20 cellular contexts compared by ENCODE assay signal in the genomic region with DNA sequence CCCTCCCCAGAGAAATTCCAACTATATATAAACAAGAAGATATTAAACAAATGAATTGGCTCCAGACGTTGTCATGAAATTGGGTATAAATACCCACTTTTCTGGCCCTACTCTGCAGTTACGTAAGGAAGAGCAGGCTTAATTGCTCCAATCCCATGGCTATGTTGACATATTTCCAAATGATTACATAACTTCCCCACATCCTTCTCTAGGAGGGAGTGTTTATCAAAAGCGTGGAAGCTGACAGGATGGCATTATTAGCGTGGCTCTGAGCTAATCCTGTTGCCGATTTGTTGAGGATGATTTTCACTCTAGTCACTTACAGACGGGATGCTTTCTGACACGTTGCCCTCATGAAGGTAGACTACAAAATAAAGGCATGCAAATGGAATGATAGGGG.
DNase-seq lines count a peak whose midpoint lies in the region; ATAC-seq and TF ChIP-seq lines count a peak whose summit lies in the region.
"Had no signal": no experiment of that assay in that cellular context is flagged by ENCODE, and none has a peak within 500 bp of the region (broad histone marks: within the 10 kb centered on the region; RNA-seq: fewer than 3 reads in every experiment).

No MANE protein-coding gene starts in this region.

- no peak for TF ChIP-seq POLR2A in IMR-90 (IDR thresholded peaks at IDR 0.05; ENCODE audit: low read depth, low read length)

- no peaks in the 10 kb centered on the region for H3K79me1 ChIP-seq in IMR-90 (ENCODE audit: low read depth in 1 of 2, low read length in 2 of 2)

- H3K9ac ChIP-seq in IMR-90 (ENCODE audit: low read depth, low read length) = no peak overlapping the region
- H3K9ac ChIP-seq: BLaER1 had no signal

- no peak overlapping the region for H4K91ac ChIP-seq in IMR-90 (ENCODE audit: insufficient read depth, low read depth, low read length)

- no peaks in the 10 kb centered on the region for H3K9me2 ChIP-seq in hepatocyte (replicated peaks; ENCODE audit: insufficient read depth)

- no peak; the same call in 1 of the 2 replicates for ATAC-seq in IMR-90 (ENCODE audit: low read depth)
- ATAC-seq in HG03442 (IDR thresholded peaks at IDR 0.05; ENCODE audit: unreplicated experiment) = no peak

- no peak overlapping the region for H2BK15ac ChIP-seq in IMR-90 (ENCODE audit: low read depth, low read length)

- no TSS peak for BruUV-seq in IMR-90 (replicated peaks; lab: Mats Ljungman, UMichigan)

- no peaks in the 10 kb centered on the region for H3K36me3 Mint-ChIP-seq in activated T-helper 2 cell treated with anti-CD3 and anti-CD28 coated beads, Interferon-gamma antibody, Interleukin-2, Interleukin-4, amounts not matched to agents 10 μg/mL and 5 μg/mL and 100 μg/mL, durations not matched to agents 14 hours and 24 hours and 36 hours (ENCODE audit: low read depth)

- no peak overlapping the region for H3K27ac Mint-ChIP-seq in activated T-helper 2 cell treated with anti-CD3 and anti-CD28 coated beads, Interferon-gamma antibody, Interleukin-2, Interleukin-4, amounts not matched to agents 10 μg/mL and 5 μg/mL and 100 μg/mL, durations not matched to agents 14 hours and 24 hours and 36 hours

- no peak overlapping the region for H3K4me3 Mint-ChIP-seq in activated T-helper 2 cell treated with anti-CD3 and anti-CD28 coated beads, Interferon-gamma antibody, Interleukin-2, Interleukin-4, amounts not matched to agents 10 μg/mL and 5 μg/mL and 100 μg/mL, durations not matched to agents 14 hours and 24 hours and 36 hours (ENCODE audit: low read depth)

- no peak overlapping the region for H2BK20ac ChIP-seq in IMR-90 (ENCODE audit: low read depth, low read length)

- no peak overlapping the region for H4K8ac ChIP-seq in IMR-90 (ENCODE audit: low read depth in 2 of 2, low read length in 2 of 2)

- dilution Hi-C loops in IMR-90 (cut with HindIII; ENCODE audit: low sequenced_read_pairs, unreplicated experiment) = no loop called here

- no peaks in the 10 kb centered on the region for H3K27me3 ChIP-seq in IMR-90 (ENCODE audit: control insufficient read depth, insufficient read depth, low read length)
- H3K27me3 ChIP-seq in hepatocyte = no peaks in the 10 kb centered on the region
- H3K27me3 ChIP-seq: BLaER1, sigmoid colon, testis had no signal

- H3K23ac ChIP-seq in IMR-90 (ENCODE audit: low read depth, low read length) = no peak overlapping the region

- no peak overlapping the region for H2AFZ ChIP-seq in IMR-90 (replicated peaks; ENCODE audit: low read length, poor library complexity)
- H2AFZ ChIP-seq in hepatocyte = no peak overlapping the region

- H3K9me1 ChIP-seq in IMR-90 (ENCODE audit: insufficient read depth, low read length) = no peaks in the 10 kb centered on the region

- no peaks in the 10 kb centered on the region for H3K9me3 ChIP-seq in IMR-90 (ENCODE audit: control insufficient read depth, insufficient read depth, low read length)
- H3K9me3 ChIP-seq in hepatocyte (ENCODE audit: low read depth) = no peaks in the 10 kb centered on the region
- H3K9me3 ChIP-seq: testis had no signal

- CTCF ChIA-PET in IMR-90 (lab: Yijun Ruan, JAX) = no interaction called here

- 35% methylated on average over 4 of the region's 7 CpGs; no CpG with 5 or more reads in 1 of the 2 experiments for WGBS in IMR-90 (ENCODE audit: extremely low coverage in 2 of 2, insufficient read length in 1 of 2), 2 experiments
- WGBS in hepatocyte (ENCODE audit: low lambda C conversion rate, missing lambda C conversion rate) = 57% methylated on average over 7 of the region's 7 CpGs

- no peak overlapping the region for H3K56ac ChIP-seq in IMR-90 (ENCODE audit: extremely low read depth, insufficient read depth, low read length)

- H3K14ac ChIP-seq in IMR-90 (replicated peaks; ENCODE audit: low read depth, low read length) = no peak overlapping the region

- in situ Hi-C loops in IMR-90 (cut with MboI; ENCODE audit: low sequenced_read_pairs) = no loop called here

- intact Hi-C loops in IMR-90 (cut with micrococcal nuclease) = no loop called here
- intact Hi-C loops in activated T-helper 2 cell treated with anti-CD3 and anti-CD28 coated beads, Interferon-gamma antibody, Interleukin-2, Interleukin-4, amounts not matched to agents 10 μg/mL and 5 μg/mL and 100 μg/mL, durations not matched to agents 14 hours and 24 hours and 36 hours (cut with micrococcal nuclease) = no loop called here

- TF ChIP-seq CTCF in IMR-90 (conservative IDR thresholded peaks at IDR 0.05; ENCODE audit: low read depth, low read length) (no peak), hepatocyte (IDR thresholded peaks at IDR 0.05; ENCODE audit: poor library complexity) (no peak)

- POLR2A ChIA-PET in IMR-90 (lab: Charles Lee; ENCODE audit: unreplicated experiment) = no interaction called here

- no peak overlapping the region for H3K18ac ChIP-seq in IMR-90 (ENCODE audit: low read depth, low read length)

- H2BK120ac ChIP-seq in IMR-90 (ENCODE audit: low read depth, low read length) = no peak overlapping the region

- peak; percentile 51 for DNase-seq in EH (ENCODE audit: low read depth)
- DNase-seq in IMR-90 = peak; percentile 14
- peak; percentile 1 for DNase-seq in dermis blood vessel endothelial cell
- peak; percentile 3 for DNase-seq in myocyte (ENCODE audit: low read depth)
- no peak for DNase-seq in hepatocyte (ENCODE audit: low spot score)
- no peak for DNase-seq in activated T-helper 2 cell treated with anti-CD3 and anti-CD28 coated beads, Interferon-gamma antibody, Interleukin-2, Interleukin-4, amounts not matched to agents 10 μg/mL and 5 μg/mL and 100 μg/mL, durations not matched to agents 14 hours and 24 hours and 36 hours (ENCODE audit: low spot score)
- DNase-seq in DMS 273 treated with DMSO at 0.1 percent for 48 hours (lab: John Stamatoyannopoulos, UW) = no peak
- DNase-seq: activated CD8-positive, alpha-beta memory T cell treated with anti-CD3 and anti-CD28 coated beads for 24 hours; amniotic stem cell; cerebellar nuclear complex; KG1; NCI-H146; NK-92 treated with Interleukin-12 subunit alpha and Interleukin-12 subunit beta, amount 100 ng/mL, for 24 hours; sigmoid colon; stimulated activated CD4-positive, alpha-beta T cell treated with anti-CD3 and anti-CD28 coated beads, Interleukin-4, amount 100 ng/mL, for 24 hours; stimulated activated CD8-positive, alpha-beta memory T cell treated with anti-CD3 and anti-CD28 coated beads, Interleukin-4, amount 100 ng/mL, for 48 hours; T-helper 1 cell; testis had no signal

- H4K5ac ChIP-seq in IMR-90 (ENCODE audit: low read depth, low read length) = no peak overlapping the region

- no peaks in the 10 kb centered on the region for H4K20me1 ChIP-seq in IMR-90 (ENCODE audit: insufficient read depth, low read length)
- no peaks in the 10 kb centered on the region for H4K20me1 ChIP-seq in hepatocyte (ENCODE audit: insufficient read depth, poor library complexity, severe bottlenecking)
- H4K20me1 ChIP-seq: BLaER1 had no signal

- peaks cover 40% of the 10 kb centered on the region for H3K9me3 Mint-ChIP-seq in activated T-helper 2 cell treated with anti-CD3 and anti-CD28 coated beads, Interferon-gamma antibody, Interleukin-2, Interleukin-4, amounts not matched to agents 10 μg/mL and 5 μg/mL and 100 μg/mL, durations not matched to agents 14 hours and 24 hours and 36 hours

- no peak overlapping the region for H3K27ac ChIP-seq in IMR-90 (ENCODE audit: insufficient read depth, low read length)
- no peak overlapping the region for H3K27ac ChIP-seq in hepatocyte
- H3K27ac ChIP-seq: BLaER1, sigmoid colon, testis had no signal

- H3K4me3 ChIP-seq in IMR-90 (ENCODE audit: insufficient read depth, low read depth, low read length) (no peak overlapping the region), hepatocyte (no peak overlapping the region)
- H3K4me3 ChIP-seq: BLaER1, sigmoid colon, testis had no signal

- H3K4ac ChIP-seq in IMR-90 (ENCODE audit: low read depth, low read length) = no peak overlapping the region

- no peak overlapping the region for H2AK5ac ChIP-seq in IMR-90 (ENCODE audit: low read depth, low read length)

- H2BK5ac ChIP-seq in IMR-90 (ENCODE audit: low read depth, low read length, poor library complexity, severe bottlenecking) = no peak overlapping the region

- TF ChIP-seq RAD21 in IMR-90 (IDR thresholded peaks at IDR 0.05; ENCODE audit: low read length) = no peak

- H3K4me1 ChIP-seq in IMR-90 (ENCODE audit: control insufficient read depth, insufficient read depth, low read length) = no peaks in the 10 kb centered on the region
- no peaks in the 10 kb centered on the region for H3K4me1 ChIP-seq in hepatocyte (ENCODE audit: insufficient read depth)
- H3K4me1 ChIP-seq: BLaER1, sigmoid colon, testis had no signal

- no peaks in the 10 kb centered on the region for H3K27me3 Mint-ChIP-seq in activated T-helper 2 cell treated with anti-CD3 and anti-CD28 coated beads, Interferon-gamma antibody, Interleukin-2, Interleukin-4, amounts not matched to agents 10 μg/mL and 5 μg/mL and 100 μg/mL, durations not matched to agents 14 hours and 24 hours and 36 hours (ENCODE audit: low read depth)

- no peaks in the 10 kb centered on the region for H3K4me1 Mint-ChIP-seq in activated T-helper 2 cell treated with anti-CD3 and anti-CD28 coated beads, Interferon-gamma antibody, Interleukin-2, Interleukin-4, amounts not matched to agents 10 μg/mL and 5 μg/mL and 100 μg/mL, durations not matched to agents 14 hours and 24 hours and 36 hours (ENCODE audit: low read depth)

- no peaks in the 10 kb centered on the region for H3K79me2 ChIP-seq in hepatocyte

- H2AK9ac ChIP-seq in IMR-90 (replicated peaks; ENCODE audit: low read depth, low read length, poor library complexity) = no peak overlapping the region

- no peak overlapping the region for H3K4me2 ChIP-seq in IMR-90 (ENCODE audit: low read depth, low read length)
- no peak overlapping the region for H3K4me2 ChIP-seq in hepatocyte
- H3K4me2 ChIP-seq: BLaER1 had no signal

- H3K36me3 ChIP-seq in IMR-90 (ENCODE audit: control insufficient read depth, insufficient read depth, low read length) (no peaks in the 10 kb centered on the region), hepatocyte (replicated peaks; ENCODE audit: insufficient read depth, low read depth) (no peaks in the 10 kb centered on the region)
- H3K36me3 ChIP-seq: BLaER1, sigmoid colon had no signal

TF ChIP-seq in IMR-90, 13 proteins besides CTCF, POLR2A, EP300 and RAD21 (continues in another document):
- TF ChIP-seq MAFK (IDR thresholded peaks at IDR 0.05; ENCODE audit: low read depth, low read length) (no peak), RFX5 (IDR thresholded peaks at IDR 0.05; ENCODE audit: low read depth, low read length) (no peak), FOS (IDR thresholded peaks at IDR 0.05; ENCODE audit: low read depth, low read length) (no peak)
- TF ChIP-seq, protein P1, sequence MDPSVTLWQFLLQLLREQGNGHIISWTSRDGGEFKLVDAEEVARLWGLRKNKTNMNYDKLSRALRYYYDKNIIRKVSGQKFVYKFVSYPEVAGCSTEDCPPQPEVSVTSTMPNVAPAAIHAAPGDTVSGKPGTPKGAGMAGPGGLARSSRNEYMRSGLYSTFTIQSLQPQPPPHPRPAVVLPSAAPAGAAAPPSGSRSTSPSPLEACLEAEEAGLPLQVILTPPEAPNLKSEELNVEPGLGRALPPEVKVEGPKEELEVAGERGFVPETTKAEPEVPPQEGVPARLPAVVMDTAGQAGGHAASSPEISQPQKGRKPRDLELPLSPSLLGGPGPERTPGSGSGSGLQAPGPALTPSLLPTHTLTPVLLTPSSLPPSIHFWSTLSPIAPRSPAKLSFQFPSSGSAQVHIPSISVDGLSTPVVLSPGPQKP (IDR thresholded peaks at IDR 0.05; ENCODE audit: borderline replicate concordance, low read depth, low read length) = no peak

Comparison
In these comparisons a context has a peak if more than half of its experiments do, and no peak if none do; other contexts are left out.
1. DNase-seq: peak in EH (single experiment), IMR-90 (single experiment), dermis blood vessel endothelial cell (single experiment) and myocyte (single experiment); none in hepatocyte (single experiment), activated T-helper 2 cell treated with anti-CD3 and anti-CD28 coated beads, Interferon-gamma antibody, Interleukin-2, Interleukin-4, amounts not matched to agents 10 μg/mL and 5 μg/mL and 100 μg/mL, durations not matched to agents 14 hours and 24 hours and 36 hours (single experiment) and DMS 273 treated with DMSO at 0.1 percent for 48 hours (single experiment).